Comparison of ENCODE assay signal across 8 cellular contexts in genomic region chr7:98733036-98733435, GRCh38.
DNase-seq lines count a peak whose midpoint lies in the region; ATAC-seq and TF ChIP-seq lines count a peak whose summit lies in the region.

No MANE protein-coding gene starts in this region.

- H3K36me3 Mint-ChIP-seq in activated B cell treated with CpG ODN at 0.5 μM for 24 hours (ENCODE audit: low read depth) = no peaks in the 10 kb centered on the region

- H4K20me1 ChIP-seq in Loucy (ENCODE audit: insufficient read depth, low read length, poor library complexity, severe bottlenecking) = no peaks in the 10 kb centered on the region

- H3K9me2 ChIP-seq in Loucy (replicated peaks; ENCODE audit: low read depth, low read length) = no peaks in the 10 kb centered on the region

- H3K9ac ChIP-seq in Loucy (ENCODE audit: low read depth, low read length, poor library complexity, severe bottlenecking) = no peak overlapping the region

- H3K79me2 ChIP-seq in Loucy (ENCODE audit: insufficient read depth, low read length) = no peaks in the 10 kb centered on the region

- ATAC-seq in activated B cell treated with CpG ODN at 0.5 μM for 24 hours (ENCODE audit: low read depth) (peak; percentile 60), HG03469 (IDR thresholded peaks at IDR 0.05; ENCODE audit: unreplicated experiment) (no peak)

- POLR2A ChIA-PET in activated B cell treated with CpG ODN at 0.5 μM for 24 hours (lab: Charles Lee) = no interaction called here

- no peak overlapping the region for H2AFZ ChIP-seq in Loucy (ENCODE audit: low read length)

- H3K4me1 ChIP-seq in cardiac muscle cell (ENCODE audit: low read depth) (no peaks in the 10 kb centered on the region), Loucy (ENCODE audit: insufficient read depth, low read length, poor library complexity, severe bottlenecking) (no peaks in the 10 kb centered on the region)

- TF ChIP-seq CTCF in cardiac muscle cell (IDR thresholded peaks at IDR 0.05; ENCODE audit: low read depth, low read length) (peak; percentile 39), Loucy (conservative IDR thresholded peaks at IDR 0.05; ENCODE audit: low read length) (peak; percentile 83), activated B cell treated with CpG ODN at 0.5 μM for 24 hours (IDR thresholded peaks at IDR 0.05) (no peak)

- CTCF ChIA-PET in activated B cell treated with CpG ODN at 0.5 μM for 24 hours (lab: Charles Lee) = interaction anchor here (2.2 kb wide), 1 partner anchor 104 kb away, joined by 8 read pairs; no protein-coding TSS in a partner anchor

- intact Hi-C loops in cardiac septum (cut with DNase I) (no loop called here), activated B cell treated with CpG ODN at 0.5 μM for 24 hours (cut with micrococcal nuclease) (loop anchor here (2.0 kb wide), 1 partner anchor 110 kb away; no protein-coding TSS in a partner anchor)

- no peak overlapping the region for H3K4me3 Mint-ChIP-seq in activated B cell treated with CpG ODN at 0.5 μM for 24 hours

- no peak overlapping the region for H3K27ac ChIP-seq in cardiac muscle cell

- peak in 1 of 2 donors; percentile 17 for DNase-seq in cardiac muscle cell (ENCODE audit: low read depth in 1 of 2, low spot score in 1 of 2)
- DNase-seq in cardiac septum (ENCODE audit: low spot score) = no peak
- DNase-seq in activated B cell treated with CpG ODN at 0.5 μM for 24 hours = no peak
- peak; percentile 15 for DNase-seq in foreskin melanocyte
- DNase-seq in stimulated activated CD8-positive, alpha-beta memory T cell treated with anti-CD3 and anti-CD28 coated beads, Interleukin-7, amount 100 ng/mL, for 24 hours (ENCODE audit: low read depth) = peak; percentile 15
- DNase-seq in NCI-H1436 treated with DMSO at 0.1 percent for 48 hours (lab: John Stamatoyannopoulos, UW) = no peak

- peaks cover 8% of the 10 kb centered on the region for H3K27me3 Mint-ChIP-seq in activated B cell treated with CpG ODN at 0.5 μM for 24 hours

- H3K4me3 ChIP-seq in cardiac muscle cell (no peak overlapping the region), Loucy (ENCODE audit: low read length, poor library complexity, severe bottlenecking) (no peak overlapping the region)

- H3K9me3 ChIP-seq in cardiac muscle cell (ENCODE audit: low read depth) = no peaks in the 10 kb centered on the region
- no peaks in the 10 kb centered on the region for H3K9me3 ChIP-seq in Loucy (ENCODE audit: insufficient read depth, low read depth, low read length)

- H3K4me1 Mint-ChIP-seq in activated B cell treated with CpG ODN at 0.5 μM for 24 hours = no peaks in the 10 kb centered on the region

- no peak overlapping the region for H3K27ac Mint-ChIP-seq in activated B cell treated with CpG ODN at 0.5 μM for 24 hours

- H3K4me2 ChIP-seq in Loucy (ENCODE audit: low read depth, low read length, poor library complexity, severe bottlenecking) = no peak overlapping the region

- H3K9me3 Mint-ChIP-seq in activated B cell treated with CpG ODN at 0.5 μM for 24 hours = peaks cover 4% of the 10 kb centered on the region

- H3K27me3 ChIP-seq in cardiac muscle cell = no peaks in the 10 kb centered on the region
- H3K27me3 ChIP-seq in Loucy (ENCODE audit: insufficient read depth, low read length, poor library complexity, severe bottlenecking) = no peaks in the 10 kb centered on the region

- no peaks in the 10 kb centered on the region for H3F3A ChIP-seq in Loucy (ENCODE audit: low read depth)

- no peaks in the 10 kb centered on the region for H3K36me3 ChIP-seq in cardiac muscle cell
- H3K36me3 ChIP-seq in Loucy (ENCODE audit: insufficient read depth, low read length) = no peaks in the 10 kb centered on the region

Comparison
In these comparisons a context has a peak if more than half of its experiments do, and no peak if none do; other contexts are left out.
1. DNase-seq: peak in foreskin melanocyte (single experiment) and stimulated activated CD8-positive, alpha-beta memory T cell treated with anti-CD3 and anti-CD28 coated beads, Interleukin-7, amount 100 ng/mL, for 24 hours (single experiment); none in cardiac septum (single experiment), activated B cell treated with CpG ODN at 0.5 μM for 24 hours (single experiment) and NCI-H1436 treated with DMSO at 0.1 percent for 48 hours (single experiment).